Comparison of ENCODE assay signal across 19 cellular contexts in genomic region chr6:169844946-169845345, GRCh38.
"Had no signal": no experiment of that assay in that cellular context is flagged by ENCODE, and none has a peak within 500 bp of the region (broad histone marks: within the 10 kb centered on the region; RNA-seq: fewer than 3 reads in every experiment).

No MANE protein-coding gene starts in this region.

- H3K27me3 ChIP-seq: ascending aorta, transverse colon had no signal

- H3K4me3 ChIP-seq: ascending aorta, esophagus squamous epithelium, lower lobe of right lung, transverse colon had no signal

- H3K36me3 ChIP-seq: ascending aorta, esophagus squamous epithelium, lower lobe of right lung, neutrophil, transverse colon had no signal

- ATAC-seq: lower lobe of right lung; natural killer cell; SK-N-SH treated with all-trans-retinoic acid at 6 μM for 48 hours; stimulated activated naive CD8-positive, alpha-beta T cell treated with anti-CD3 and anti-CD28 coated beads, Interleukin-15, Interleukin-2, amounts not matched to agents 100 U/mL and 50 U/mL, for 24 hours; T-cell had no signal

- H3K9me3 ChIP-seq: ascending aorta, esophagus squamous epithelium, lower lobe of right lung, neutrophil, transverse colon had no signal

- H3K4me1 ChIP-seq: ascending aorta, esophagus squamous epithelium, lower lobe of right lung, transverse colon had no signal

- H3K27ac ChIP-seq: ascending aorta, esophagus squamous epithelium, lower lobe of right lung, neutrophil, transverse colon had no signal

- DNase-seq: activated CD4-positive, alpha-beta memory T cell treated with anti-CD3 and anti-CD28 coated beads, Interleukin-2, amount 10 ng/mL, durations not matched to agents 7 days and 5 days; activated CD4-positive, alpha-beta T cell treated with anti-CD3 and anti-CD28 coated beads for 48 hours; activated CD4-positive, CD25-positive, alpha-beta regulatory T cell; activated CD8-positive, alpha-beta memory T cell treated with anti-CD3 and anti-CD28 coated beads, Interleukin-2, amount 50 U/mL, for 48 hours; activated gamma-delta T cell; activated T-cell treated with anti-CD3 and anti-CD28 coated beads, Interleukin-2, amount 50 U/mL, for 48 hours; cerebellar nuclear complex; effector CD8-positive, alpha-beta T cell; esophagus squamous epithelium; lower lobe of right lung; natural killer cell; retina; stimulated activated CD4-positive, alpha-beta T cell treated with anti-CD3 and anti-CD28 coated beads, Interleukin-2, amount 100 ng/mL, for 24 hours; stimulated activated naive CD8-positive, alpha-beta T cell treated with anti-CD3 and anti-CD28 coated beads, Interleukin-15, Interleukin-2, amounts not matched to agents 100 U/mL and 50 U/mL, for 24 hours; transverse colon had no signal
